ENCODE assay signal across 23 cellular contexts in genomic region chr2:109225170-109225775, GRCh38.
"Had no signal": no experiment of that assay in that cellular context is flagged by ENCODE, and none has a peak within 500 bp of the region (broad histone marks: within the 10 kb centered on the region; RNA-seq: fewer than 3 reads in every experiment).

No MANE protein-coding gene starts in this region.

- H3K4me1 Mint-ChIP-seq: activated T-helper 17 cell treated with anti-CD3 and anti-CD28 coated beads, Interleukin-2, amount 50 U/mL, for 72 hours had no signal

- H3K36me3 ChIP-seq: breast epithelium, MG63 had no signal

- H3K36me3 Mint-ChIP-seq: activated naive CD8-positive, alpha-beta T cell treated with anti-CD3 and anti-CD28 coated beads, Interleukin-2, amount 10 ng/mL, durations not matched to agents 7 days and 5 days; T-cell had no signal

- ATAC-seq: activated T-helper 17 cell treated with anti-CD3 and anti-CD28 coated beads, Interleukin-2, amount 50 U/mL, for 72 hours; Right ventricle myocardium inferior; T-cell had no signal

- H3K27ac Mint-ChIP-seq: activated B cell treated with CpG ODN at 0.5 μM for 24 hours; activated CD4-positive, alpha-beta T cell treated with anti-CD3 and anti-CD28 coated beads, Interleukin-2, amount 10 ng/mL, durations not matched to agents 24 days and 14 days; activated naive CD8-positive, alpha-beta T cell treated with anti-CD3 and anti-CD28 coated beads, Interleukin-2, amount 10 ng/mL, durations not matched to agents 7 days and 5 days; activated T-helper 17 cell treated with anti-CD3 and anti-CD28 coated beads, Interleukin-2, amount 50 U/mL, for 72 hours; T-cell had no signal

- H3K27me3 Mint-ChIP-seq: activated B cell treated with CpG ODN at 0.5 μM for 24 hours had no signal

- H3K9me3 Mint-ChIP-seq: activated B cell treated with CpG ODN at 0.5 μM for 24 hours; activated CD4-positive, alpha-beta T cell treated with anti-CD3 and anti-CD28 coated beads, Interleukin-2, amount 10 ng/mL, durations not matched to agents 24 days and 14 days; activated naive CD8-positive, alpha-beta T cell treated with anti-CD3 and anti-CD28 coated beads, Interleukin-2, amount 10 ng/mL, durations not matched to agents 7 days and 5 days; activated T-helper 17 cell treated with anti-CD3 and anti-CD28 coated beads, Interleukin-2, amount 50 U/mL, for 72 hours; T-cell had no signal

- H3K4me3 ChIP-seq: breast epithelium, MG63, SK-N-MC had no signal

- H3K4me1 ChIP-seq: breast epithelium had no signal

- H3K27ac ChIP-seq: breast epithelium, SK-N-MC had no signal

- DNase-seq: activated B cell treated with CpG ODN at 0.5 μM for 24 hours; activated CD4-positive, alpha-beta T cell treated with anti-CD3 and anti-CD28 coated beads for 1 hour; activated CD4-positive, alpha-beta T cell treated with anti-CD3 and anti-CD28 coated beads, Interleukin-2, amount 10 ng/mL, durations not matched to agents 24 days and 14 days; activated CD4-positive, alpha-beta T cell treated with anti-CD3 and anti-CD28 coated beads, Interleukin-2, amount 50 U/mL, for 48 hours; activated naive CD4-positive, alpha-beta T cell treated with anti-CD3 and anti-CD28 coated beads, Interleukin-2, amount 50 U/mL, for 16 hours; activated naive CD8-positive, alpha-beta T cell treated with anti-CD3 and anti-CD28 coated beads, Interleukin-2, amount 10 ng/mL, durations not matched to agents 7 days and 5 days; activated T-cell treated with anti-CD3 and anti-CD28 coated beads for 4 hours; central memory CD4-positive, alpha-beta T cell; MG63; NCI-H1105 treated with DMSO at 0.1 percent for 48 hours; NCI-H1436 treated with DMSO at 0.1 percent for 48 hours; NCI-H187 treated with DMSO at 0.1 percent for 48 hours; NCI-H2081 treated with DMSO at 0.1 percent for 48 hours; NCI-H2227 treated with DMSO at 0.1 percent for 48 hours; NCI-H526; NCI-H774; T-cell; T-helper 2 cell; T1000 had no signal

- H3K4me3 Mint-ChIP-seq: activated B cell treated with CpG ODN at 0.5 μM for 24 hours; activated CD4-positive, alpha-beta T cell treated with anti-CD3 and anti-CD28 coated beads, Interleukin-2, amount 10 ng/mL, durations not matched to agents 24 days and 14 days; activated naive CD8-positive, alpha-beta T cell treated with anti-CD3 and anti-CD28 coated beads, Interleukin-2, amount 10 ng/mL, durations not matched to agents 7 days and 5 days; activated T-helper 17 cell treated with anti-CD3 and anti-CD28 coated beads, Interleukin-2, amount 50 U/mL, for 72 hours; T-cell had no signal

- H3K9me3 ChIP-seq: breast epithelium, MG63 had no signal

- H3K27me3 ChIP-seq: breast epithelium, MG63 had no signal
